Comparison of ENCODE assay signal across 9 cellular contexts in genomic region chr3:115518100-115518852, GRCh38.
DNase-seq lines count a peak whose midpoint lies in the region; ATAC-seq and TF ChIP-seq lines count a peak whose summit lies in the region.
"Had no signal": no experiment of that assay in that cellular context is flagged by ENCODE, and none has a peak within 500 bp of the region (broad histone marks: within the 10 kb centered on the region; RNA-seq: fewer than 3 reads in every experiment).

No MANE protein-coding gene starts in this region.

- H3K27ac ChIP-seq in HEK293 (ENCODE audit: extremely low read depth, low read depth, low read length) (no peak overlapping the region), smooth muscle cell (ENCODE audit: low read depth) (peak overlapping the region; percentile 41)
- H3K27ac ChIP-seq: SK-N-MC had no signal

- POLR2A ChIA-PET in HEK293 (lab: Yijun Ruan, JAX) = no interaction called here

- peak overlapping the region; percentile 56 for H3K4me2 ChIP-seq in smooth muscle cell

- intact Hi-C loops in left cardiac atrium (cut with DNase I) = no loop called here

- no peaks in the 10 kb centered on the region for H3K9me3 ChIP-seq in HEK293 (ENCODE audit: control insufficient read depth, insufficient read depth, low read depth, low read length)
- no peaks in the 10 kb centered on the region for H3K9me3 ChIP-seq in smooth muscle cell (replicated peaks; ENCODE audit: low read depth)

- CTCF ChIA-PET in HEK293 (lab: Yijun Ruan, JAX) = interaction anchor here (0.7 kb wide), 1 partner anchor 272 kb away, joined by 3 read pairs; no protein-coding TSS in a partner anchor

- no peaks in the 10 kb centered on the region for H4K20me1 ChIP-seq in smooth muscle cell (ENCODE audit: low read depth)

- no peak overlapping the region for H2AFZ ChIP-seq in smooth muscle cell (ENCODE audit: low read depth)

- ATAC-seq in left cardiac atrium = peak; percentile 96 to 97
- ATAC-seq in stimulated activated memory B cell treated with anti-CD40 and anti-IgM and Interleukin-4, amounts not matched to agents 10 μg/mL and 1 μg/mL and 100 μg/mL, for 72 hours = no peak

- H3K4me3 ChIP-seq in HEK293 (ENCODE audit: low read depth, low read length) = no peak overlapping the region
- H3K4me3 ChIP-seq in smooth muscle cell = no peak overlapping the region
- H3K4me3 ChIP-seq: SK-N-MC had no signal

- H3K27me3 ChIP-seq in smooth muscle cell (ENCODE audit: low read depth) = no peaks in the 10 kb centered on the region

- H3F3A ChIP-seq in smooth muscle cell (ENCODE audit: low read depth) = no peaks in the 10 kb centered on the region

- H3K36me3 ChIP-seq in HEK293 (ENCODE audit: control insufficient read depth in 2 of 2, insufficient read depth in 1 of 2, low read length in 2 of 2) = no peaks in the 10 kb centered on the region
- no peaks in the 10 kb centered on the region for H3K36me3 ChIP-seq in smooth muscle cell (ENCODE audit: low read depth)

- peaks cover 27% of the 10 kb centered on the region for H3K27me3 Mint-ChIP-seq in stimulated activated memory B cell treated with anti-CD40 and anti-IgM and Interleukin-4, amounts not matched to agents 10 μg/mL and 1 μg/mL and 100 μg/mL, for 72 hours

- WGBS in smooth muscle cell (ENCODE audit: low lambda C conversion rate) = 33% methylated on average over 4 of the region's 4 CpGs

- H3K4me1 ChIP-seq in HEK293 (ENCODE audit: control insufficient read depth, insufficient read depth, low read length) = no peaks in the 10 kb centered on the region
- H3K4me1 ChIP-seq in smooth muscle cell (ENCODE audit: low read depth) = peaks cover 16% of the 10 kb centered on the region

- peaks cover 10% of the 10 kb centered on the region for H3K4me1 Mint-ChIP-seq in stimulated activated memory B cell treated with anti-CD40 and anti-IgM and Interleukin-4, amounts not matched to agents 10 μg/mL and 1 μg/mL and 100 μg/mL, for 72 hours

- H3K4me3 Mint-ChIP-seq in stimulated activated memory B cell treated with anti-CD40 and anti-IgM and Interleukin-4, amounts not matched to agents 10 μg/mL and 1 μg/mL and 100 μg/mL, for 72 hours = no peak overlapping the region

- DNase-seq in SW480 (ENCODE audit: low spot score) (peak; percentile 29), left cardiac atrium (peak; percentile 83), smooth muscle cell (lab: John Stamatoyannopoulos, UW; ENCODE audit: unreplicated experiment) (peak; percentile 13), G401 (ENCODE audit: low spot score) (no peak), NCI-H128 (lab: John Stamatoyannopoulos, UW; ENCODE audit: unreplicated experiment) (no peak), AML-193 (lab: John Stamatoyannopoulos, UW) (no peak)

- H3K9ac ChIP-seq in smooth muscle cell (ENCODE audit: low read depth) = no peak overlapping the region

- no peaks in the 10 kb centered on the region for H3K36me3 Mint-ChIP-seq in stimulated activated memory B cell treated with anti-CD40 and anti-IgM and Interleukin-4, amounts not matched to agents 10 μg/mL and 1 μg/mL and 100 μg/mL, for 72 hours

- no peaks in the 10 kb centered on the region for H3K9me3 Mint-ChIP-seq in stimulated activated memory B cell treated with anti-CD40 and anti-IgM and Interleukin-4, amounts not matched to agents 10 μg/mL and 1 μg/mL and 100 μg/mL, for 72 hours

- no peak overlapping the region for H3K27ac Mint-ChIP-seq in stimulated activated memory B cell treated with anti-CD40 and anti-IgM and Interleukin-4, amounts not matched to agents 10 μg/mL and 1 μg/mL and 100 μg/mL, for 72 hours

- TF ChIP-seq CTCF in HEK293 (tag by site-specific recombination; IDR thresholded peaks at IDR 0.05) (no peak), smooth muscle cell (IDR thresholded peaks at IDR 0.05; ENCODE audit: borderline replicate concordance, insufficient read depth, poor library complexity, severe bottlenecking) (no peak)

- H3K79me2 ChIP-seq in smooth muscle cell (ENCODE audit: low read depth) = no peaks in the 10 kb centered on the region

- in situ Hi-C loops in G401 (cut with HindIII; ENCODE audit: low sequenced_read_pairs) = no loop called here

TF ChIP-seq in HEK293, 187 proteins besides CTCF, POLR2A, EP300 and RAD21 (continues in another document):
- no peak for TF ChIP-seq ZNF596 (tag by site-specific recombination; IDR thresholded peaks at IDR 0.05)
- TF ChIP-seq ZNF292 (tag by site-specific recombination; IDR thresholded peaks at IDR 0.05; ENCODE audit: borderline replicate concordance, low read depth) = no peak
- TF ChIP-seq FEZF1 (tag by site-specific recombination; IDR thresholded peaks at IDR 0.05) = peak; percentile 55
- peak; percentile 72; the same call in 1 of the 2 replicates for TF ChIP-seq ZIC2 (tag by site-specific recombination; IDR thresholded peaks at IDR 0.05)
- peak; percentile 83 for TF ChIP-seq ZNF600 (tag by site-specific recombination; IDR thresholded peaks at IDR 0.05)
- no peak for TF ChIP-seq ZNF521 (tag by site-specific recombination; IDR thresholded peaks at IDR 0.05)
- TF ChIP-seq INSM2 (tag by site-specific recombination; IDR thresholded peaks at IDR 0.05) = peak; percentile 98
- no peak for TF ChIP-seq GLIS2 (tag by site-specific recombination; IDR thresholded peaks at IDR 0.05)
- no peak for TF ChIP-seq ZNF624 (tag by site-specific recombination; IDR thresholded peaks at IDR 0.05)
- TF ChIP-seq ZNF19 (tag by site-specific recombination; IDR thresholded peaks at IDR 0.05; ENCODE audit: low read depth) = no peak
- TF ChIP-seq KLF17 (tag by site-specific recombination; IDR thresholded peaks at IDR 0.05) = peak; percentile 85
- no peak for TF ChIP-seq ZNF561 (tag by site-specific recombination; IDR thresholded peaks at IDR 0.05; ENCODE audit: borderline replicate concordance)
- TF ChIP-seq ZNF394 (tag by site-specific recombination; IDR thresholded peaks at IDR 0.05; ENCODE audit: borderline replicate concordance) = peak; percentile 65; the same call in 1 of the 2 replicates
- TF ChIP-seq ZNF391 (tag by site-specific recombination; IDR thresholded peaks at IDR 0.05; ENCODE audit: borderline replicate concordance, low read depth) = 0 out of 2 replicates have a peak, but pooled peaks have one; percentile 27
- TF ChIP-seq PRDM6 (tag by site-specific recombination; IDR thresholded peaks at IDR 0.05) = peak; percentile 57
- TF ChIP-seq AEBP2 (tag by site-specific recombination; IDR thresholded peaks at IDR 0.05; ENCODE audit: borderline replicate concordance) = no peak
- TF ChIP-seq ZNF174 (tag by site-specific recombination; IDR thresholded peaks at IDR 0.05) = no peak
- no peak for TF ChIP-seq EGR2 (tag by site-specific recombination; IDR thresholded peaks at IDR 0.05; ENCODE audit: low read depth)
- no peak for TF ChIP-seq ZNF701 (tag by site-specific recombination; IDR thresholded peaks at IDR 0.05)
- TF ChIP-seq ZNF670 (tag by site-specific recombination; IDR thresholded peaks at IDR 0.05; ENCODE audit: low read depth) = no peak

Comparison
In these comparisons a context has a peak if more than half of its experiments do, and no peak if none do; other contexts are left out.
1. DNase-seq: peak in SW480 (single experiment), left cardiac atrium (single experiment) and smooth muscle cell (single experiment); none in G401 (single experiment), NCI-H128 (single experiment) and AML-193 (0 of 2).